1 cellular context compared by ENCODE assay signal in genomic region chr16:14629919-14630619, GRCh38.
TF ChIP-seq lines count a peak whose summit lies in the region.

A gene with protein sequence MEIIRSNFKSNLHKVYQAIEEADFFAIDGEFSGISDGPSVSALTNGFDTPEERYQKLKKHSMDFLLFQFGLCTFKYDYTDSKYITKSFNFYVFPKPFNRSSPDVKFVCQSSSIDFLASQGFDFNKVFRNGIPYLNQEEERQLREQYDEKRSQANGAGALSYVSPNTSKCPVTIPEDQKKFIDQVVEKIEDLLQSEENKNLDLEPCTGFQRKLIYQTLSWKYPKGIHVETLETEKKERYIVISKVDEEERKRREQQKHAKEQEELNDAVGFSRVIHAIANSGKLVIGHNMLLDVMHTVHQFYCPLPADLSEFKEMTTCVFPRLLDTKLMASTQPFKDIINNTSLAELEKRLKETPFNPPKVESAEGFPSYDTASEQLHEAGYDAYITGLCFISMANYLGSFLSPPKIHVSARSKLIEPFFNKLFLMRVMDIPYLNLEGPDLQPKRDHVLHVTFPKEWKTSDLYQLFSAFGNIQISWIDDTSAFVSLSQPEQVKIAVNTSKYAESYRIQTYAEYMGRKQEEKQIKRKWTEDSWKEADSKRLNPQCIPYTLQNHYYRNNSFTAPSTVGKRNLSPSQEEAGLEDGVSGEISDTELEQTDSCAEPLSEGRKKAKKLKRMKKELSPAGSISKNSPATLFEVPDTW (minus strand): TSS chr16:14630260. CDS start chr16:14630125, 135 bp downstream.

TF ChIP-seq in HCT116, 20 proteins besides CTCF, POLR2A, EP300 and RAD21 (continued from another document):
- TF ChIP-seq REST (IDR thresholded peaks at IDR 0.05; ENCODE audit: low read depth) (no peak), JUND (IDR thresholded peaks at IDR 0.05) (0 out of 2 replicates have a peak, but pooled peaks have one; percentile 4), EGR1 (IDR thresholded peaks at IDR 0.05; ENCODE audit: low read depth) (peak; percentile 76), ZBTB33 (IDR thresholded peaks at IDR 0.05; ENCODE audit: extremely low read depth, insufficient replicate concordance, low read length) (no peak), SIN3A (IDR thresholded peaks at IDR 0.05; ENCODE audit: low read depth) (peak; percentile 96), CBX3 (IDR thresholded peaks at IDR 0.05; ENCODE audit: low read depth) (peak; percentile 70; the same call in 1 of the 2 replicates), TCF7L2 (IDR thresholded peaks at IDR 0.05; ENCODE audit: borderline replicate concordance, extremely low read depth, insufficient read depth, insufficient read length) (no peak), CEBPB (IDR thresholded peaks at IDR 0.05; ENCODE audit: low read depth) (no peak; the same call in none of the 2 replicates)
- TF ChIP-seq, protein P1, sequence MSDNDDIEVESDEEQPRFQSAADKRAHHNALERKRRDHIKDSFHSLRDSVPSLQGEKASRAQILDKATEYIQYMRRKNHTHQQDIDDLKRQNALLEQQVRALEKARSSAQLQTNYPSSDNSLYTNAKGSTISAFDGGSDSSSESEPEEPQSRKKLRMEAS (IDR thresholded peaks at IDR 0.05), result peak; percentile 92
